8 cellular contexts compared by ENCODE assay signal in the genomic region with DNA sequence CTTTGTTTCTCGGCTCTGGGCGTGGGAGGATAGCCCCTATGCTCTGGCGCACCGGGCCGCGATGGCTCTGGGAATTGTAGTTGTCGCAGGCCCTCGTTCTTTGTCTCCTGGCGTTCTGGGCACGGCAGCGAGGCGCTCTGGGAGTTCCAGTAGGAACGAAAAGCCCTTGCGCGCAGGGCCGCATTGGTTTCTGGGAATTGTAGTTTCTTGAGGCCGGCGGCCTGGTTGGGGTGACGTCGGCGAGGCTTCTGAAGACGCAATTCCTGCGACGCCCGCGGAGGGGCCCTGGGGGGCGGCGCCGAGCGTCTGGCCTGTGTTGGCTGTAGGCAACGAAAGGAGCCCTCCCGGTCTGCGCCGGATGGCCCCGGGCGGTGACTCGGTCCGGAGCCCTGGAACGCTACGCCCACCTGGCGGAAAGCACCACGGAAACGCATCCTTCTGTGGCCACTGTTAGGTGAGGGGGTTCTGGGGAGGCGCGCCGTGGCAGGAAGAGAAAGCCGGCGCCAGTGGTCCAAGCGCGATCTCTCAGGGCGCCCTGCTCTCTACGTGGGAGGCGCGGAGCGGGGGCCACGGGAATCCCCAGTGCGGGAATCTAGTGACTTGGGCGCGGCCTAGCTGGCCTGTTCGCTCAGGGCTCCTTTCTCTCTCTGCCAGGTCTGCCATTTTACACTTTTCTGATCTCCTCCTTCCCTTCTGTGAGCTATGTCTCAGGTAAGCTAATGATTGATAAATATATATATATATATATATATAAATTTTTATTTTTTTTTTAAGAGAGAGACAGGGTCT. TPM values are rescaled to one million over a fixed set of nuclear protein-coding genes. Genes with fewer than 3 reads are reported as not detected.
A peak's percentile ranks its signal among the peaks of the same experiment; 100 is the strongest.
DNase-seq lines count a peak whose midpoint lies in the region; ATAC-seq, FAIRE-seq and TF ChIP-seq lines count a peak whose summit lies in the region.

A gene (plus strand): TSS at position 305 of the 789 bp plus-strand sequence. CDS start 398 bp downstream, at position 703.

- H3K9me2 ChIP-seq in OCI-LY1 (ENCODE audit: low read depth, low read length), result no peaks in the 10 kb centered on the region

- peak within 1 kb of the TSS; percentile 72 for H3K9ac ChIP-seq in OCI-LY1 (ENCODE audit: low read length)
- H3K9ac ChIP-seq in muscle layer of colon (ENCODE audit: low read length), result peak within 1 kb of the TSS; percentile 90

- H2AFZ ChIP-seq in OCI-LY1 (ENCODE audit: low read length), result no peak within 1 kb of the TSS

- no peaks in the 10 kb centered on the region for H3K27me3 ChIP-seq in OCI-LY1 (ENCODE audit: insufficient read depth, low read length)
- H3K27me3 ChIP-seq in muscle layer of colon (ENCODE audit: control insufficient read depth in 1 of 2, insufficient read depth in 2 of 2, low read length in 2 of 2), result no peaks in the 10 kb centered on the region

- peak within 1 kb of the TSS; percentile 72 for H3K4me2 ChIP-seq in OCI-LY1 (ENCODE audit: low read length)

- no peaks in the 10 kb centered on the region for H3K79me2 ChIP-seq in OCI-LY1 (ENCODE audit: insufficient read depth, low read length)

- H3K4me3 ChIP-seq in OCI-LY1 (ENCODE audit: low read depth, low read length, poor library complexity, severe bottlenecking) (peak within 1 kb of the TSS; percentile 71), muscle layer of colon (ENCODE audit: low read depth in 1 of 2, low read length in 2 of 2) (peak within 1 kb of the TSS; percentile 67 to 84)

- no peaks in the 10 kb centered on the region for H3F3A ChIP-seq in OCI-LY1 (ENCODE audit: insufficient read depth, low read length)

- DNase-seq in D721Med (ENCODE audit: insufficient read length, low spot score) (peak; percentile 30), GM20000 (ENCODE audit: low spot score) (peak; percentile 87), HT-29 (ENCODE audit: low spot score) (peak; percentile 95), activated T-cell treated with anti-CD3 and anti-CD28 coated beads for 48 hours (ENCODE audit: low read depth) (peak; percentile 91)
- peak; percentile 88 for DNase-seq in stimulated activated CD8-positive, alpha-beta memory T cell treated with anti-CD3 and anti-CD28 coated beads, Interleukin-7, amount 100 ng/mL, for 24 hours (ENCODE audit: low read depth)

- H3K4me1 ChIP-seq in OCI-LY1 (ENCODE audit: insufficient read depth, low read length, severe bottlenecking), result peaks cover 6% of the 10 kb centered on the region
- peaks cover 5% of the 10 kb centered on the region for H3K4me1 ChIP-seq in muscle layer of colon (ENCODE audit: insufficient read depth, low read length)

- peaks cover 44% of the 10 kb centered on the region for H3K36me3 ChIP-seq in OCI-LY1 (ENCODE audit: insufficient read depth, low read length)
- peaks cover 40% of the 10 kb centered on the region for H3K36me3 ChIP-seq in muscle layer of colon (ENCODE audit: insufficient read depth, low read length)

- ATAC-seq in esophagus mucosa, result peak; percentile 86

- FAIRE-seq in D721Med (lab: Jason Lieb, UNC), result no peak

- H3K9me3 ChIP-seq in OCI-LY1 (ENCODE audit: low read length) (peaks cover 41% of the 10 kb centered on the region; the same call in 1 of the 2 replicates), muscle layer of colon (ENCODE audit: low read length) (peaks cover 39% of the 10 kb centered on the region)

- H3K27ac ChIP-seq in OCI-LY1 (ENCODE audit: low read depth, low read length, poor library complexity, severe bottlenecking), result peak within 1 kb of the TSS; percentile 95
- peak within 1 kb of the TSS; percentile 98 for H3K27ac ChIP-seq in muscle layer of colon (ENCODE audit: low read depth, low read length)

- H4K20me1 ChIP-seq in OCI-LY1 (ENCODE audit: insufficient read depth, low read length), result no peaks in the 10 kb centered on the region

- TF ChIP-seq CTCF in D721Med (IDR thresholded peaks at IDR 0.05; ENCODE audit: insufficient read depth, missing control alignments) (no peak), GM20000 (IDR thresholded peaks at IDR 0.05; ENCODE audit: extremely low read depth, missing control alignments) (no peak), OCI-LY1 (IDR thresholded peaks at IDR 0.05; ENCODE audit: low read length) (0 out of 2 replicates have a peak, but pooled peaks have one; percentile 11)

RNA-seq across cellular contexts. Expression of the gene that starts here (rescaled TPM):
- 9.8 and 15.1 TPM in 2 replicates for total RNA-seq in HT-29 (2014; rRNA removed; shearing (Covaris generic))
- 11.4 TPM for total RNA-seq in esophagus mucosa

Comparison
In these comparisons a context has a peak if more than half of its experiments do, and no peak if none do; other contexts are left out.
1. Peak in every context shown above with its lines: DNase-seq, ATAC-seq, H3K4me3 ChIP-seq and H3K27ac ChIP-seq.
2. DNase-seq: peak in every context shown above with its lines; median percentile 95 in HT-29; 91 in activated T-cell treated with anti-CD3 and anti-CD28 coated beads for 48 hours; 88 in stimulated activated CD8-positive, alpha-beta memory T cell treated with anti-CD3 and anti-CD28 coated beads, Interleukin-7, amount 100 ng/mL, for 24 hours; 87 in GM20000; 30 in D721Med.